In genomic region chr21:15729674-15730483, GRCh38 we compare ENCODE assay signal across 8 cellular contexts. TPM values are rescaled to one million over a fixed set of nuclear protein-coding genes. Genes with fewer than 3 reads are reported as not detected.
DNase-seq lines count a peak whose midpoint lies in the region; ATAC-seq and TF ChIP-seq lines count a peak whose summit lies in the region.

TSS of gene USP25 (plus strand) at chr21:15729982. CDS start at chr21:15730394, 412 bp downstream.

- peak; percentile 71 for ATAC-seq in HG02852 (IDR thresholded peaks at IDR 0.05; ENCODE audit: unreplicated experiment)

- DNase-seq in NCI-H1694 (lab: John Stamatoyannopoulos, UW) = peak; percentile 48
- peak; percentile 79 for DNase-seq in T-helper 22 cell (ENCODE audit: low read depth)
- DNase-seq in ascending aorta (ENCODE audit: low spot score in 2 of 2) = peak; percentile 74 to 95
- DNase-seq in hepatic stellate cell (ENCODE audit: low spot score) = peak; percentile 87
- peak; percentile 80 for DNase-seq in retina
- no peak for DNase-seq in OCI-M2 (lab: John Stamatoyannopoulos, UW; ENCODE audit: unreplicated experiment)

- no peaks in the 10 kb centered on the region for H3K27me3 ChIP-seq in ascending aorta

- TF ChIP-seq POLR2A in GM15510 (IDR thresholded peaks at IDR 0.05; ENCODE audit: borderline replicate concordance, extremely low read depth, insufficient read length) = peak; percentile 74

- TF ChIP-seq CTCF in ascending aorta (IDR thresholded peaks at IDR 0.05) = peak in 1 of 3 experiments; percentile 38

- peak within 1 kb of the TSS; percentile 92 to 95 for H3K27ac ChIP-seq in ascending aorta

- peaks cover 0 to 8% of the 10 kb centered on the region in 2 donors for H3K4me1 ChIP-seq in ascending aorta

- no peaks in the 10 kb centered on the region for H3K9me3 ChIP-seq in ascending aorta

- intact Hi-C loops in ascending aorta (cut with DNase I) = loop anchor here (2.0 to 10.0 kb wide), 5 partner anchors 55 to 1882 kb away; partner anchors contain the start of genes BTG3, HSPA13 and NRIP1

- no peaks in the 10 kb centered on the region for H3K36me3 ChIP-seq in ascending aorta

- peak within 1 kb of the TSS; percentile 89 to 100 for H3K4me3 ChIP-seq in ascending aorta

RNA-seq across cellular contexts. Expression of gene USP25, which starts in this region (rescaled TPM):
- total RNA-seq in ascending aorta = 29.2 TPM
